In the genomic region with DNA sequence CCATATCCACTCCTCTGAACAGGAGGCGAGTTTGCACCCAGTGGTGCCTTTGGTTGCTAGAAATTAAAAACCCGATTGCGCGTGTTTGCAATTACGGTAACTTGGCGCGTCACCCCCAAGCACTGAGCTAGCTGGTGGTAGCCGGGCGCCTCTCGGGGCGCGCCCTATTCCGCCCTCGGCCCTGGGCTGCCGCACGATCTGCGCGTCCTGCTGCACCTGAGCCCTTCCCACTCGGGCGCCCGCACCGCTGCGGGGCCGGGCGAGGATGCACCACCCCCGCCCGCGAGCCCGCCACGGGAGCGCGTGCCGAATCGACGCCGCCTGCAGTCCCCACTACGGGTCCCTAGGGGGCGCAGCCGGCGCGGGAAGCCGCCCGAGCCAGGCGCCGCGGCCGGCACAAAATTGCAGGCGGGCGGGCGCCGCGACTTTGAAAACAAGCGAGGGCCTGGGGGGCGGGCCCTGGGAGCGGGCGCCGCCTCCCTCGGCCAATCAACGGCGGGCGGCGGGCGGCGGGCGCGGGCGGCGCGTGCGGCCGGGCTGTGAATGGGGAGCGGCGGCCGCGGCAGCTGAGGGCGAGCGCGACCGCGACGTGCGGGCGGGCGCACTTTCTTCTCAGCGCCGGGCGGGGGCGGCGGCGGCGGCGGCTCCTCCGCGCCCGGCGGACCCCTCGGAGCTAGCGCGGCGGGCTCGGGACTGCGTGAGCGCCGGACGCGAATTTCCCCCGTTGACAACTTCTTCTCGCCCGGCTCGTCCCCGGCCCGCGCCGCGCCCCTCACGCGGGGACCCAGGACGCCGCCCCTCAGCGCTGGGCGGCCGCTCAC, we compare ENCODE assay signal across 8 cellular contexts. TPM values are rescaled to one million over a fixed set of nuclear protein-coding genes. Genes with fewer than 3 reads are reported as not detected.
DNase-seq lines count a peak whose midpoint lies in the region; ATAC-seq and TF ChIP-seq lines count a peak whose summit lies in the region.

Gene SDK1 (plus strand): TSS at position 602 of the 821 bp plus-strand sequence. CDS start 335 bp downstream, outside the sequence.

- no peak within 1 kb of the TSS for H3K23ac ChIP-seq in IMR-90 (ENCODE audit: low read depth, low read length)

- no peaks in the 10 kb centered on the region for H3K36me3 ChIP-seq in IMR-90 (ENCODE audit: control insufficient read depth, insufficient read depth, low read length)
- no peaks in the 10 kb centered on the region for H3K36me3 ChIP-seq in Peyer's patch
- H3K36me3 ChIP-seq in neuron (ENCODE audit: insufficient read depth, low read length), result no peaks in the 10 kb centered on the region
- no peaks in the 10 kb centered on the region for H3K36me3 ChIP-seq in stomach

- H2BK5ac ChIP-seq in IMR-90 (ENCODE audit: low read depth, low read length, poor library complexity, severe bottlenecking), result no peak within 1 kb of the TSS

- peak; percentile 81 for TF ChIP-seq RAD21 in IMR-90 (IDR thresholded peaks at IDR 0.05; ENCODE audit: low read length)

- H4K91ac ChIP-seq in IMR-90 (ENCODE audit: insufficient read depth, low read depth, low read length), result no peak within 1 kb of the TSS

- H3K4me3 ChIP-seq in IMR-90 (ENCODE audit: insufficient read depth, low read depth, low read length) (peak within 1 kb of the TSS; percentile 44), Peyer's patch (peak within 1 kb of the TSS; percentile 39 to 75 (median 57)), foreskin fibroblast (ENCODE audit: low read depth in 1 of 2, low read length in 2 of 2) (peak within 1 kb of the TSS; percentile 22 to 78), neuron (ENCODE audit: low read length) (peak within 1 kb of the TSS; percentile 75), stomach (peak within 1 kb of the TSS; percentile 62 to 75 (median 62))

- POLR2A ChIA-PET in IMR-90 (lab: Charles Lee; ENCODE audit: unreplicated experiment), result no interaction called here

- WGBS in IMR-90 (ENCODE audit: extremely low coverage in 2 of 2, insufficient read length in 1 of 2), 2 experiments, result 1% methylated on average over 79 of the region's 122 CpGs; no CpG with 5 or more reads in 1 of the 2 experiments
- WGBS in stomach, 5 donors, result 0 to 1% (median 0%) methylated on average over 27 to 122 of the region's 122 CpGs

- no peak within 1 kb of the TSS for H3K27ac ChIP-seq in IMR-90 (ENCODE audit: insufficient read depth, low read length)
- H3K27ac ChIP-seq in Peyer's patch, result peak within 1 kb of the TSS in 3 of 4 donors; percentile 34 to 64 (median 40)
- peak within 1 kb of the TSS; percentile 24 to 77 (median 60) for H3K27ac ChIP-seq in stomach

- intact Hi-C loops in IMR-90 (cut with micrococcal nuclease) (loop anchor here (1.0 to 10.0 kb wide), 6 partner anchors 134 to 596 kb away; no protein-coding TSS in a partner anchor), stomach (cut with DNase I; ENCODE audit: low total_unique reads) (no loop called here)

- peaks cover 14% of the 10 kb centered on the region for H3K27me3 ChIP-seq in IMR-90 (ENCODE audit: control insufficient read depth, insufficient read depth, low read length)
- peaks cover 0 to 3% of the 10 kb centered on the region in 2 donors for H3K27me3 ChIP-seq in Peyer's patch
- H3K27me3 ChIP-seq in neuron (ENCODE audit: insufficient read depth, low read length), result no peaks in the 10 kb centered on the region
- peaks cover 0 to 27% (median 6%) of the 10 kb centered on the region in 3 donors for H3K27me3 ChIP-seq in stomach

- H2AFZ ChIP-seq in IMR-90 (replicated peaks; ENCODE audit: low read length, poor library complexity), result peak within 1 kb of the TSS; percentile 91
- H2AFZ ChIP-seq in neuron (ENCODE audit: low read depth, low read length), result peak within 1 kb of the TSS; percentile 87

- H2BK20ac ChIP-seq in IMR-90 (ENCODE audit: low read depth, low read length), result no peak within 1 kb of the TSS

- no peak within 1 kb of the TSS for H3K56ac ChIP-seq in IMR-90 (ENCODE audit: extremely low read depth, insufficient read depth, low read length)

- no peak within 1 kb of the TSS for H4K8ac ChIP-seq in IMR-90 (ENCODE audit: low read depth in 2 of 2, low read length in 2 of 2)

- no peak within 1 kb of the TSS for H2BK15ac ChIP-seq in IMR-90 (ENCODE audit: low read depth, low read length)

- H2BK120ac ChIP-seq in IMR-90 (ENCODE audit: low read depth, low read length), result no peak within 1 kb of the TSS

- no peaks in the 10 kb centered on the region for H3K79me1 ChIP-seq in IMR-90 (ENCODE audit: low read depth in 1 of 2, low read length in 2 of 2)

- in situ Hi-C loops in IMR-90 (cut with MboI; ENCODE audit: low sequenced_read_pairs), result no loop called here

- peak; percentile 94 for ATAC-seq in GM21528 (IDR thresholded peaks at IDR 0.05; ENCODE audit: low FRiP score, unreplicated experiment)
- ATAC-seq in IMR-90 (ENCODE audit: low read depth), result peak; percentile 95

- no peaks in the 10 kb centered on the region for H4K20me1 ChIP-seq in IMR-90 (ENCODE audit: insufficient read depth, low read length)

- H3K4me1 ChIP-seq in IMR-90 (ENCODE audit: control insufficient read depth, insufficient read depth, low read length), result no peaks in the 10 kb centered on the region; the same call in 1 of the 2 replicates
- H3K4me1 ChIP-seq in Peyer's patch, result peaks cover 0 to 10% (median 6%) of the 10 kb centered on the region in 4 donors
- peaks cover 3% of the 10 kb centered on the region for H3K4me1 ChIP-seq in neuron (ENCODE audit: insufficient read depth, low read length)
- H3K4me1 ChIP-seq in stomach, result peaks cover 5 to 24% (median 21%) of the 10 kb centered on the region in 4 donors

- TF ChIP-seq POLR2A in IMR-90 (IDR thresholded peaks at IDR 0.05; ENCODE audit: low read depth, low read length), result no peak
- TF ChIP-seq POLR2A in Peyer's patch (IDR thresholded peaks at IDR 0.05), result no peak
- TF ChIP-seq POLR2A in stomach (IDR thresholded peaks at IDR 0.05), result no peak

- H2AK5ac ChIP-seq in IMR-90 (ENCODE audit: low read depth, low read length), result no peak within 1 kb of the TSS

- H3K18ac ChIP-seq in IMR-90 (ENCODE audit: low read depth, low read length), result no peak within 1 kb of the TSS

- peak; percentile 5 for TF ChIP-seq EP300 in stomach (IDR thresholded peaks at IDR 0.05)

- TF ChIP-seq CTCF in IMR-90 (conservative IDR thresholded peaks at IDR 0.05; ENCODE audit: low read depth, low read length) (peak; percentile 88), Peyer's patch (IDR thresholded peaks at IDR 0.05) (peak; percentile 85 to 97 (median 95)), foreskin fibroblast (IDR thresholded peaks at IDR 0.05; ENCODE audit: low read depth, low read length) (peak; percentile 53), stomach (IDR thresholded peaks at IDR 0.05) (peak in 5 of 7 experiments; percentile 33 to 99 (median 94))

- CTCF ChIA-PET in IMR-90 (lab: Yijun Ruan, JAX), result interaction anchor here (0.6 kb wide), 1 partner anchor 247 kb away, joined by 3 read pairs; no protein-coding TSS in a partner anchor

- no peak within 1 kb of the TSS for H3K14ac ChIP-seq in IMR-90 (replicated peaks; ENCODE audit: low read depth, low read length)

- peak within 1 kb of the TSS; percentile 77; the same call in 1 of the 2 replicates for H3K4me2 ChIP-seq in IMR-90 (ENCODE audit: low read depth, low read length)

- dilution Hi-C loops in IMR-90 (cut with HindIII; ENCODE audit: low sequenced_read_pairs, unreplicated experiment), result no loop called here

- H3K9me3 ChIP-seq in IMR-90 (ENCODE audit: control insufficient read depth, insufficient read depth, low read length) (no peaks in the 10 kb centered on the region), Peyer's patch (no peaks in the 10 kb centered on the region), neuron (ENCODE audit: low read length) (no peaks in the 10 kb centered on the region), stomach (no peaks in the 10 kb centered on the region)

- H4K5ac ChIP-seq in IMR-90 (ENCODE audit: low read depth, low read length), result no peak within 1 kb of the TSS

- H2AK9ac ChIP-seq in IMR-90 (replicated peaks; ENCODE audit: low read depth, low read length, poor library complexity), result peak within 1 kb of the TSS; percentile 39

- H3K4ac ChIP-seq in IMR-90 (ENCODE audit: low read depth, low read length), result no peak within 1 kb of the TSS

- BruUV-seq in IMR-90 (replicated peaks; lab: Mats Ljungman, UMichigan), result no TSS peak

- peak; percentile 94 for DNase-seq in D341Med (ENCODE audit: low spot score)
- DNase-seq in IMR-90, result peak; percentile 85
- DNase-seq in Peyer's patch, result peak; percentile 83 to 94 (median 92)
- peak; percentile 96 for DNase-seq in activated effector memory CD4-positive, alpha-beta T cell treated with anti-CD3 and anti-CD28 coated beads, Interleukin-2, amount 50 U/mL, for 16 hours
- peak; percentile 91 to 97 for DNase-seq in foreskin fibroblast
- DNase-seq in stomach, result peak; percentile 94

- no peaks in the 10 kb centered on the region for H3K9me1 ChIP-seq in IMR-90 (ENCODE audit: insufficient read depth, low read length)

- no peak within 1 kb of the TSS for H3K9ac ChIP-seq in IMR-90 (ENCODE audit: low read depth, low read length)

TF ChIP-seq in IMR-90, 13 proteins besides CTCF, POLR2A, EP300 and RAD21:
- peak; percentile 64 for TF ChIP-seq BHLHE40 (IDR thresholded peaks at IDR 0.05; ENCODE audit: low read depth, low read length)
- no peak for TF ChIP-seq CEBPB (IDR thresholded peaks at IDR 0.05; ENCODE audit: low read depth, low read length)
- peak; percentile 76; the same call in 1 of the 2 replicates for TF ChIP-seq MAZ (IDR thresholded peaks at IDR 0.05; ENCODE audit: borderline replicate concordance, low read depth, low read length)
- TF ChIP-seq SMC3 (IDR thresholded peaks at IDR 0.05; ENCODE audit: low read depth, low read length), result peak; percentile 60
- TF ChIP-seq MAFK (IDR thresholded peaks at IDR 0.05; ENCODE audit: low read depth, low read length), result no peak

RNA-seq across cellular contexts. Expression of gene SDK1, which starts in this region (rescaled TPM):
- total RNA-seq in IMR-90 (2012; rRNA removed) (1.1 and 1.6 TPM in 2 replicates), Peyer's patch (10 to 100 TPM in 3 of 4 donors, 1 to 10 TPM in 1; 3.7 to 80.9 (median 13.1) TPM), stomach (10 to 100 TPM in 3 of 5 donors, 1 to 10 TPM in 2; 5.8 to 11.2 (median 10.1) TPM)
- polyA plus RNA-seq in IMR-90 (2012; rRNA removed) (1.3 and 1.5 TPM in 2 replicates), stomach (1 to 10 TPM; 1.6 to 1.9 (median 1.7) TPM)
- 1.0 and 1.4 TPM in 2 replicates for polyA plus RNA-seq in IMR-90 (2012; cell fraction: cytosol; rRNA removed)
- polyA plus RNA-seq in IMR-90 (2012; cell fraction: nucleus; rRNA removed; ENCODE audit: low replicate concordance), result 3.7 and 4.4 TPM in 2 replicates
